1 cellular context compared by ENCODE assay signal in genomic region chr9:101791938-101792337, GRCh38.
A peak's percentile ranks its signal among the peaks of the same experiment; 100 is the strongest.
TF ChIP-seq lines count a peak whose summit lies in the region.

No MANE protein-coding gene starts in this region.

TF ChIP-seq in K562, 482 proteins besides CTCF, POLR2A, EP300 and RAD21 (continued from another document):
- peak; percentile 69 for TF ChIP-seq EGR1 (conservative IDR thresholded peaks at IDR 0.05)
- no peak for TF ChIP-seq ZBTB7A (IDR thresholded peaks at IDR 0.05; ENCODE audit: borderline replicate concordance, control insufficient read depth, low read depth, low read length)
- TF ChIP-seq ARID2 (IDR thresholded peaks at IDR 0.05) = peak; percentile 76; the same call in 1 of the 2 replicates
- 0 out of 2 replicates have a peak, but pooled peaks have one; percentile 52 for TF ChIP-seq CC2D1A (IDR thresholded peaks at IDR 0.05)
- TF ChIP-seq ERF (CRISPR knock-in tag; IDR thresholded peaks at IDR 0.05) = no peak
- TF ChIP-seq BCLAF1 (IDR thresholded peaks at IDR 0.05; ENCODE audit: borderline replicate concordance in 1 of 2, control insufficient read depth in 1 of 2, low read depth in 2 of 2, low read length in 1 of 2) = no peak
- TF ChIP-seq TAF15 (IDR thresholded peaks at IDR 0.05; ENCODE audit: low read depth, low read length) = no peak
- no peak for TF ChIP-seq FOXK2 (conservative IDR thresholded peaks at IDR 0.05 in 1 of 2, IDR thresholded peaks at IDR 0.05 in 1 of 2; ENCODE audit: low read depth in 2 of 2)
- no peak for TF ChIP-seq ZNF707 (CRISPR knock-in tag; conservative IDR thresholded peaks at IDR 0.05)
- no peak for TF ChIP-seq ZNF316 (IDR thresholded peaks at IDR 0.05)
- TF ChIP-seq ZNF436 (CRISPR knock-in tag; IDR thresholded peaks at IDR 0.05) = no peak
- no peak for TF ChIP-seq ZNF609 (CRISPR knock-in tag; IDR thresholded peaks at IDR 0.05; ENCODE audit: borderline replicate concordance)
- no peak for TF ChIP-seq CREB3L1 (IDR thresholded peaks at IDR 0.05; ENCODE audit: borderline replicate concordance, low read depth)
- TF ChIP-seq TRIM24 (IDR thresholded peaks at IDR 0.05) = no peak
- TF ChIP-seq ZFPM2 (CRISPR knock-in tag; IDR thresholded peaks at IDR 0.05) = no peak
- no peak for TF ChIP-seq ZNF764 (CRISPR knock-in tag; IDR thresholded peaks at IDR 0.05; ENCODE audit: low read depth)
- TF ChIP-seq BRD9 (IDR thresholded peaks at IDR 0.05; ENCODE audit: low read depth, partially characterized antibody) = peak; percentile 47
- no peak for TF ChIP-seq ESRRA (IDR thresholded peaks at IDR 0.05; ENCODE audit: borderline replicate concordance, low read depth)
- TF ChIP-seq SMC3 (conservative IDR thresholded peaks at IDR 0.05; ENCODE audit: insufficient read depth, low read depth, low read length) = peak; percentile 60
